In genomic region chr20:58498445-58499068, GRCh38 we compare ENCODE assay signal across 1 cellular context.
TF ChIP-seq lines count a peak whose summit lies in the region.

No MANE protein-coding gene starts in this region.

TF ChIP-seq in HepG2, 621 proteins besides CTCF, POLR2A, EP300 and RAD21 (continued from another document):
- TF ChIP-seq PRDM15 (CRISPR knock-in tag; IDR thresholded peaks at IDR 0.05) (no peak), PREB (CRISPR knock-in tag; IDR thresholded peaks at IDR 0.05) (0 out of 2 replicates have a peak, but pooled peaks have one; percentile 31), BORCS8-MEF2B (CRISPR knock-in tag; IDR thresholded peaks at IDR 0.05) (no peak), HNF4A (CRISPR knock-in tag; IDR thresholded peaks at IDR 0.05) (peak; percentile 41), PAX8 (CRISPR knock-in tag; IDR thresholded peaks at IDR 0.05; ENCODE audit: borderline replicate concordance) (no peak), HNF1A (IDR thresholded peaks at IDR 0.05; ENCODE audit: low read depth) (no peak), HNF1A (CRISPR knock-in tag; IDR thresholded peaks at IDR 0.05; ENCODE audit: borderline replicate concordance) (no peak), ZNF367 (CRISPR knock-in tag; IDR thresholded peaks at IDR 0.05; ENCODE audit: borderline replicate concordance) (no peak), ZNF460 (CRISPR knock-in tag; IDR thresholded peaks at IDR 0.05; ENCODE audit: borderline replicate concordance) (no peak), SRY (CRISPR knock-in tag; IDR thresholded peaks at IDR 0.05) (no peak), ZMYM2 (CRISPR knock-in tag; IDR thresholded peaks at IDR 0.05) (no peak), ZNF703 (CRISPR knock-in tag; IDR thresholded peaks at IDR 0.05; ENCODE audit: borderline replicate concordance) (no peak), NFE2L2 (IDR thresholded peaks at IDR 0.05; ENCODE audit: low read length) (no peak), PAXIP1 (CRISPR knock-in tag; conservative IDR thresholded peaks at IDR 0.05) (no peak)
- TF ChIP-seq, protein P1, sequence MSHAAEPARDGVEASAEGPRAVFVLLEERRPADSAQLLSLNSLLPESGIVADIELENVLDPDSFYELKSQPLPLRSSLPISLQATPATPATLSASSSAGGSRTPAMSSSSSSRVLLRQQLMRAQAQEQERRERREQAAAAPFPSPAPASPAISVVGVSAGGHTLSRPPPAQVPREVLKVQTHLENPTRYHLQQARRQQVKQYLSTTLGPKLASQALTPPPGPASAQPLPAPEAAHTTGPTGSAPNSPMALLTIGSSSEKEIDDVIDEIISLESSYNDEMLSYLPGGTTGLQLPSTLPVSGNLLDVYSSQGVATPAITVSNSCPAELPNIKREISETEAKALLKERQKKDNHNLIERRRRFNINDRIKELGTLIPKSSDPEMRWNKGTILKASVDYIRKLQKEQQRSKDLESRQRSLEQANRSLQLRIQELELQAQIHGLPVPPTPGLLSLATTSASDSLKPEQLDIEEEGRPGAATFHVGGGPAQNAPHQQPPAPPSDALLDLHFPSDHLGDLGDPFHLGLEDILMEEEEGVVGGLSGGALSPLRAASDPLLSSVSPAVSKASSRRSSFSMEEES (CRISPR knock-in tag; IDR thresholded peaks at IDR 0.05): no peak
- TF ChIP-seq, protein P2, sequence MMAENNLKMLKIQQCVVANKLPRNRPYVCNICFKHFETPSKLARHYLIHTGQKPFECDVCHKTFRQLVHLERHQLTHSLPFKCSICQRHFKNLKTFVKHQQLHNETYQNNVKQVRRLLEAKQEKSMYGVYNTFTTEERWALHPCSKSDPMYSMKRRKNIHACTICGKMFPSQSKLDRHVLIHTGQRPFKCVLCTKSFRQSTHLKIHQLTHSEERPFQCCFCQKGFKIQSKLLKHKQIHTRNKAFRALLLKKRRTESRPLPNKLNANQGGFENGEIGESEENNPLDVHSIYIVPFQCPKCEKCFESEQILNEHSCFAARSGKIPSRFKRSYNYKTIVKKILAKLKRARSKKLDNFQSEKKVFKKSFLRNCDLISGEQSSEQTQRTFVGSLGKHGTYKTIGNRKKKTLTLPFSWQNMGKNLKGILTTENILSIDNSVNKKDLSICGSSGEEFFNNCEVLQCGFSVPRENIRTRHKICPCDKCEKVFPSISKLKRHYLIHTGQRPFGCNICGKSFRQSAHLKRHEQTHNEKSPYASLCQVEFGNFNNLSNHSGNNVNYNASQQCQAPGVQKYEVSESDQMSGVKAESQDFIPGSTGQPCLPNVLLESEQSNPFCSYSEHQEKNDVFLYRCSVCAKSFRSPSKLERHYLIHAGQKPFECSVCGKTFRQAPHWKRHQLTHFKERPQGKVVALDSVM (CRISPR knock-in tag; IDR thresholded peaks at IDR 0.05): peak; percentile 91
- TF ChIP-seq, protein P3, sequence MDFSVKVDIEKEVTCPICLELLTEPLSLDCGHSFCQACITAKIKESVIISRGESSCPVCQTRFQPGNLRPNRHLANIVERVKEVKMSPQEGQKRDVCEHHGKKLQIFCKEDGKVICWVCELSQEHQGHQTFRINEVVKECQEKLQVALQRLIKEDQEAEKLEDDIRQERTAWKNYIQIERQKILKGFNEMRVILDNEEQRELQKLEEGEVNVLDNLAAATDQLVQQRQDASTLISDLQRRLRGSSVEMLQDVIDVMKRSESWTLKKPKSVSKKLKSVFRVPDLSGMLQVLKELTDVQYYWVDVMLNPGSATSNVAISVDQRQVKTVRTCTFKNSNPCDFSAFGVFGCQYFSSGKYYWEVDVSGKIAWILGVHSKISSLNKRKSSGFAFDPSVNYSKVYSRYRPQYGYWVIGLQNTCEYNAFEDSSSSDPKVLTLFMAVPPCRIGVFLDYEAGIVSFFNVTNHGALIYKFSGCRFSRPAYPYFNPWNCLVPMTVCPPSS (IDR thresholded peaks at IDR 0.05): no peak
